Comparison of ENCODE assay signal across 14 cellular contexts in the genomic region with DNA sequence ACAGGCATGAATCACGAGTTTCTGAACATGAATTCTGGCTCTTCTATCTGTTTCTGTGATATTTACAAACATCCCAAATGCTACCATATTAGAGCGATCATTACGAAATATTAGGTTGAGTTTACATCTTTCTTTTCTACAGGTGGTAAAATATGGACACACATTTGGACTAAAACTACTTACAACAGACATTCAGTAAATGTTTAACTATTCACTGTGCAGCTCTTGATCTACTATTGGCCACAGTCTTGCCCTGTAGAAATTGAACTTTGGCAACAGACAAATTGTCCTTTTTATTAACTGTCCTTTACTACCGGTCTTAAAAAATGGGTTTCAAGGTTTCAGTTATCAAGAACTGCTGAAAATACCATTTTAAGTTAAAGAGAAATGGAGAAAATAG. TPM values are rescaled to one million over a fixed set of nuclear protein-coding genes. Genes with fewer than 3 reads are reported as not detected.
DNase-seq lines count a peak whose midpoint lies in the region; ATAC-seq, FAIRE-seq and TF ChIP-seq lines count a peak whose summit lies in the region.
"Had no signal": no experiment of that assay in that cellular context is flagged by ENCODE, and none has a peak within 500 bp of the region (broad histone marks: within the 10 kb centered on the region; RNA-seq: fewer than 3 reads in every experiment).

No MANE protein-coding gene starts in this region.

- POLR2A ChIA-PET in A549 (lab: Yijun Ruan, JAX), result no interaction called here

- no peak for TF ChIP-seq RAD21 in A549 (conservative IDR thresholded peaks at IDR 0.05 in 1 of 2, IDR thresholded peaks at IDR 0.05 in 1 of 2)

- H3K4me3 ChIP-seq in A549 (no peak overlapping the region), SJSA1 (no peak overlapping the region), osteoblast (ENCODE audit: insufficient read depth, low read length) (no peak overlapping the region)
- H3K4me3 ChIP-seq: HAP-1 had no signal

- H3K79me2 ChIP-seq in osteoblast (ENCODE audit: insufficient read depth, low read length), result no peaks in the 10 kb centered on the region

- no peaks in the 10 kb centered on the region for H3K36me3 ChIP-seq in SJSA1
- H3K36me3 ChIP-seq in osteoblast (ENCODE audit: insufficient read depth, low read length), result no peaks in the 10 kb centered on the region
- H3K36me3 ChIP-seq: HAP-1 had no signal

- peaks cover 41% of the 10 kb centered on the region for H3K4me1 ChIP-seq in A549
- H3K4me1 ChIP-seq in SJSA1 (replicated peaks), result peaks cover 37% of the 10 kb centered on the region
- peaks cover 5% of the 10 kb centered on the region for H3K4me1 ChIP-seq in osteoblast (ENCODE audit: insufficient read depth, low read length)
- H3K4me1 ChIP-seq: HAP-1 had no signal

- no peak for TF ChIP-seq EP300 in A549 (IDR thresholded peaks at IDR 0.05)

- no peak overlapping the region for H2AFZ ChIP-seq in osteoblast (ENCODE audit: low read length)

- no peaks in the 10 kb centered on the region for H4K20me1 ChIP-seq in osteoblast (ENCODE audit: insufficient read depth, low read length)

- DNase-seq in A549 (ENCODE audit: low read depth in 1 of 2, low spot score in 1 of 2) (no peak), SJSA1 (ENCODE audit: low read depth in 1 of 2, low spot score in 2 of 2) (no peak), kidney tubule cell (ENCODE audit: low spot score) (peak; percentile 5), osteoblast (ENCODE audit: insufficient read length, low spot score, missing footprints) (no peak), ureter (ENCODE audit: low spot score) (no peak), mucosa of gallbladder (ENCODE audit: low spot score) (no peak)
- DNase-seq in activated CD4-positive, alpha-beta T cell treated with anti-CD3 and anti-CD28 coated beads for 1 hour, result no peak
- DNase-seq: C1 segment of cervical spinal cord; CD4-positive, alpha-beta T cell; COR-L47; DMS153 had no signal

- no peak for ATAC-seq in A549

- WGBS in A549 (ENCODE audit: missing lambda C conversion rate), result 70% methylated on average over 4 of the region's 4 CpGs

- H3K27me3 ChIP-seq in SJSA1 (replicated peaks) (no peaks in the 10 kb centered on the region), osteoblast (ENCODE audit: insufficient read depth, low read length) (no peaks in the 10 kb centered on the region)

- H3K27ac ChIP-seq in A549 (no peak overlapping the region), SJSA1 (peak overlapping the region; percentile 25; the same call in 1 of the 2 replicates), osteoblast (ENCODE audit: low read depth, low read length) (peak overlapping the region; percentile 52)

- no peak for TF ChIP-seq POLR2A in A549 (IDR thresholded peaks at IDR 0.05; ENCODE audit: low read length)

- H3K9me3 ChIP-seq in A549, result no peaks in the 10 kb centered on the region
- no peaks in the 10 kb centered on the region for H3K9me3 ChIP-seq in SJSA1 (replicated peaks)
- H3K9me3 ChIP-seq in osteoblast (ENCODE audit: low read depth, low read length), result no peaks in the 10 kb centered on the region
- H3K9me3 ChIP-seq: HAP-1 had no signal

- CTCF ChIA-PET in A549 (lab: Yijun Ruan, JAX), result no interaction called here

- FAIRE-seq in A549 (lab: Jason Lieb, UNC), result no peak
- FAIRE-seq: D721Med, H1 had no signal

- TF ChIP-seq CTCF in A549 (IDR thresholded peaks at IDR 0.05), result no peak
- no peak for TF ChIP-seq CTCF in osteoblast (IDR thresholded peaks at IDR 0.05; ENCODE audit: extremely low read depth, low read depth, low read length)

- H3K4me2 ChIP-seq in A549, result peak overlapping the region; percentile 48; the same call in 2 of the 3 replicates
- H3K4me2 ChIP-seq in osteoblast (ENCODE audit: insufficient read depth, low read length), result no peak overlapping the region

TF ChIP-seq in A549, 52 proteins besides CTCF, POLR2A, EP300 and RAD21:
- TF ChIP-seq NPAS2 (CRISPR knock-in tag; IDR thresholded peaks at IDR 0.05; ENCODE audit: borderline replicate concordance) (no peak), SREBF2 (IDR thresholded peaks at IDR 0.05) (no peak), EHMT2 (IDR thresholded peaks at IDR 0.05; ENCODE audit: low read depth) (no peak), SMC3 (IDR thresholded peaks at IDR 0.05) (no peak), POLR2AphosphoS2 (conservative IDR thresholded peaks at IDR 0.05; ENCODE audit: low read length) (no peak), HEYL (CRISPR knock-in tag; IDR thresholded peaks at IDR 0.05) (no peak), TP53 (CRISPR knock-in tag; IDR thresholded peaks at IDR 0.05) (no peak)
- TF ChIP-seq, protein P1, sequence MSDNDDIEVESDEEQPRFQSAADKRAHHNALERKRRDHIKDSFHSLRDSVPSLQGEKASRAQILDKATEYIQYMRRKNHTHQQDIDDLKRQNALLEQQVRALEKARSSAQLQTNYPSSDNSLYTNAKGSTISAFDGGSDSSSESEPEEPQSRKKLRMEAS (IDR thresholded peaks at IDR 0.05), result no peak

RNA-seq across cellular contexts. Expression of a gene that starts 26.5 kb away (rescaled TPM):
- polyA plus RNA-seq in A549 (2011; rRNA removed), result 17.0 and 22.6 TPM in 2 replicates
- 4.7 and 5.2 TPM in 2 replicates for polyA plus RNA-seq in A549 (2012; cell fraction: cytosol; rRNA removed)
- polyA plus RNA-seq in A549 (2012; cell fraction: nucleus; rRNA removed), result 2.7 and 4.2 TPM in 2 replicates
- polyA plus RNA-seq in A549 (2017; fragmentation: RNase III; extraction: RNeasy Plus Mini Kit Qiagen cat#74134 plus additional on column Dnase treatment), result 14.3 to 15.0 TPM (median 15.0 TPM) in 3 replicates
- polyA minus RNA-seq in A549 (2011; rRNA and poly(A)+ RNA removed), result 7.5 and 10.1 TPM in 2 replicates
- total RNA-seq in SJSA1 (2014; rRNA removed; shearing (Covaris generic)), result 30.0 and 38.1 TPM in 2 replicates
- total RNA-seq in osteoblast, result 17.4 and 18.8 TPM in 2 replicates
- total RNA-seq in ureter, result 16.0 TPM
- 18.2 TPM for total RNA-seq in mucosa of gallbladder

RNA-seq across cellular contexts. Expression of a gene that starts 46.1 kb away (rescaled TPM):
- 20.7 and 29.2 TPM in 2 replicates for polyA plus RNA-seq in A549 (2011; rRNA removed)
- 9.0 and 10.1 TPM in 2 replicates for polyA plus RNA-seq in A549 (2012; cell fraction: cytosol; rRNA removed)
- 5.5 and 5.9 TPM in 2 replicates for polyA plus RNA-seq in A549 (2012; cell fraction: nucleus; rRNA removed)
- 14.3 to 17.2 TPM (median 15.5 TPM) in 3 replicates for polyA plus RNA-seq in A549 (2017; fragmentation: RNase III; extraction: RNeasy Plus Mini Kit Qiagen cat#74134 plus additional on column Dnase treatment)
- 5.5 and 6.3 TPM in 2 replicates for polyA minus RNA-seq in A549 (2011; rRNA and poly(A)+ RNA removed)
- total RNA-seq in SJSA1 (2014; rRNA removed; shearing (Covaris generic)), result 68.7 and 87.5 TPM in 2 replicates
- total RNA-seq in osteoblast, result 6.5 and 8.5 TPM in 2 replicates
- total RNA-seq in ureter, result 5.3 TPM
- total RNA-seq in mucosa of gallbladder, result 3.3 TPM

Comparison
In these comparisons a context has a peak if more than half of its experiments do, and no peak if none do; other contexts are left out.
1. H3K27ac ChIP-seq: peak in SJSA1 (single experiment) and osteoblast (single experiment); none in A549 (0 of 2).